ENCODE assay signal across 8 cellular contexts in genomic region chr6:132513821-132514545, GRCh38. TPM values are rescaled to one million over a fixed set of nuclear protein-coding genes. Genes with fewer than 3 reads are reported as not detected.
DNase-seq lines count a peak whose midpoint lies in the region; ATAC-seq and TF ChIP-seq lines count a peak whose summit lies in the region.

No MANE protein-coding gene starts in this region.

- no peak for TF ChIP-seq CTCF in VCaP (conservative IDR thresholded peaks at IDR 0.05)

- H3K36me3 Mint-ChIP-seq in IgD-negative memory B cell, result no peaks in the 10 kb centered on the region
- peaks cover 10 to 19% of the 10 kb centered on the region in 2 donors for H3K36me3 Mint-ChIP-seq in stimulated activated naive B cell treated with anti-CD40 and anti-IgM and Interleukin-4, amounts not matched to agents 10 μg/mL and 1 μg/mL and 100 μg/mL, for 72 hours

- peak overlapping the region; percentile 71 for H3K27ac ChIP-seq in VCaP

- peaks cover 28 to 29% (median 28%) of the 10 kb centered on the region in 3 donors for H3K4me1 Mint-ChIP-seq in IgD-negative memory B cell
- peaks cover 24 to 34% of the 10 kb centered on the region in 2 donors for H3K4me1 Mint-ChIP-seq in stimulated activated naive B cell treated with anti-CD40 and anti-IgM and Interleukin-4, amounts not matched to agents 10 μg/mL and 1 μg/mL and 100 μg/mL, for 72 hours

- no peaks in the 10 kb centered on the region for H3K27me3 Mint-ChIP-seq in IgD-negative memory B cell
- H3K27me3 Mint-ChIP-seq in stimulated activated naive B cell treated with anti-CD40 and anti-IgM and Interleukin-4, amounts not matched to agents 10 μg/mL and 1 μg/mL and 100 μg/mL, for 72 hours, result no peaks in the 10 kb centered on the region

- peak overlapping the region; percentile 96 to 100 (median 96) for H3K4me3 Mint-ChIP-seq in IgD-negative memory B cell
- H3K4me3 Mint-ChIP-seq in stimulated activated naive B cell treated with anti-CD40 and anti-IgM and Interleukin-4, amounts not matched to agents 10 μg/mL and 1 μg/mL and 100 μg/mL, for 72 hours, result peak overlapping the region; percentile 88 to 99

- no peaks in the 10 kb centered on the region for H3K9me3 Mint-ChIP-seq in IgD-negative memory B cell
- H3K9me3 Mint-ChIP-seq in stimulated activated naive B cell treated with anti-CD40 and anti-IgM and Interleukin-4, amounts not matched to agents 10 μg/mL and 1 μg/mL and 100 μg/mL, for 72 hours, result no peaks in the 10 kb centered on the region

- ATAC-seq in stimulated activated naive B cell treated with anti-CD40 and anti-IgM and Interleukin-4, amounts not matched to agents 10 μg/mL and 1 μg/mL and 100 μg/mL, for 72 hours (replicated peaks), result peak in 1 of 2 donors; percentile 17
- no peak for ATAC-seq in HG02571 (IDR thresholded peaks at IDR 0.05; ENCODE audit: unreplicated experiment)
- ATAC-seq in HG03095 (IDR thresholded peaks at IDR 0.05; ENCODE audit: unreplicated experiment), result no peak

- H3K27ac Mint-ChIP-seq in IgD-negative memory B cell, result peak overlapping the region; percentile 93 to 96 (median 94)
- peak overlapping the region; percentile 95 for H3K27ac Mint-ChIP-seq in stimulated activated naive B cell treated with anti-CD40 and anti-IgM and Interleukin-4, amounts not matched to agents 10 μg/mL and 1 μg/mL and 100 μg/mL, for 72 hours

- DNase-seq in fibroblast of peridontal ligament (ENCODE audit: extremely low read depth) (peak; percentile 49), DMS53 (lab: John Stamatoyannopoulos, UW) (no peak), globus pallidus (ENCODE audit: low spot score) (no peak)
- DNase-seq in stimulated activated naive B cell treated with anti-CD40 and anti-IgM and Interleukin-4, amounts not matched to agents 10 μg/mL and 1 μg/mL and 100 μg/mL, for 72 hours, result no peak

RNA-seq across cellular contexts. Expression of gene STX7, which starts 1.1 kb away (rescaled TPM):
- polyA plus RNA-seq in IgD-negative memory B cell, result 96.7 TPM

RNA-seq across cellular contexts. Expression of gene TAAR9, which starts 24.1 kb away (rescaled TPM):
- polyA plus RNA-seq in IgD-negative memory B cell, result not detected

RNA-seq across cellular contexts. Expression of gene TAAR8, which starts 38.5 kb away (rescaled TPM):
- not detected for polyA plus RNA-seq in IgD-negative memory B cell

RNA-seq across cellular contexts. Expression of gene TAAR6, which starts 56.1 kb away (rescaled TPM):
- polyA plus RNA-seq in IgD-negative memory B cell, result not detected
